Comparison of ENCODE assay signal across 14 cellular contexts in genomic region chr12:123576611-123577010, GRCh38. TPM values are rescaled to one million over a fixed set of nuclear protein-coding genes. Genes with fewer than 3 reads are reported as not detected.
DNase-seq lines count a peak whose midpoint lies in the region; ATAC-seq, FAIRE-seq and TF ChIP-seq lines count a peak whose summit lies in the region.
"Had no signal": no experiment of that assay in that cellular context is flagged by ENCODE, and none has a peak within 500 bp of the region (broad histone marks: within the 10 kb centered on the region; RNA-seq: fewer than 3 reads in every experiment).

No MANE protein-coding gene starts in this region.

- H3K36me3 ChIP-seq in astrocyte (ENCODE audit: insufficient read depth, low read length) (no peaks in the 10 kb centered on the region), breast epithelium (no peaks in the 10 kb centered on the region)

- peaks cover 4% of the 10 kb centered on the region for H3K36me3 Mint-ChIP-seq in astrocyte (ENCODE audit: low read depth, unreplicated experiment)
- no peaks in the 10 kb centered on the region for H3K36me3 Mint-ChIP-seq in activated T-cell treated with anti-CD3 and anti-CD28 coated beads, Interleukin-2, amount 50 U/mL, for 72 hours (ENCODE audit: insufficient read depth in 2 of 2)

- intact Hi-C loops in breast epithelium (cut with DNase I; ENCODE audit: low total_unique reads): no loop called here

- no peaks in the 10 kb centered on the region for H4K20me1 ChIP-seq in astrocyte (ENCODE audit: insufficient read depth, low read length)

- H3K9ac ChIP-seq in astrocyte (ENCODE audit: low read length): no peak overlapping the region

- TF ChIP-seq CTCF in astrocyte (IDR thresholded peaks at IDR 0.05; ENCODE audit: insufficient read depth, low read depth, low read length) (no peak), breast epithelium (IDR thresholded peaks at IDR 0.05) (no peak)

- H3K27me3 Mint-ChIP-seq in astrocyte (ENCODE audit: low read depth, unreplicated experiment): no peaks in the 10 kb centered on the region
- no peaks in the 10 kb centered on the region for H3K27me3 Mint-ChIP-seq in activated T-cell treated with anti-CD3 and anti-CD28 coated beads, Interleukin-2, amount 50 U/mL, for 72 hours (ENCODE audit: low read depth)
- H3K27me3 Mint-ChIP-seq: CD4-positive, alpha-beta T cell had no signal

- H3K27ac ChIP-seq in astrocyte (ENCODE audit: low read depth, low read length) (no peak overlapping the region), breast epithelium (no peak overlapping the region)
- H3K27ac ChIP-seq: C4-2B had no signal

- no peaks in the 10 kb centered on the region for H3K9me3 Mint-ChIP-seq in astrocyte (ENCODE audit: unreplicated experiment)
- no peaks in the 10 kb centered on the region for H3K9me3 Mint-ChIP-seq in activated T-cell treated with anti-CD3 and anti-CD28 coated beads, Interleukin-2, amount 50 U/mL, for 72 hours
- H3K9me3 Mint-ChIP-seq: CD4-positive, alpha-beta T cell had no signal

- TF ChIP-seq POLR2A in breast epithelium (IDR thresholded peaks at IDR 0.05): no peak

- FAIRE-seq in astrocyte (lab: Jason Lieb, UNC): no peak
- FAIRE-seq: HepG2 had no signal

- peaks cover 2% of the 10 kb centered on the region for H3K4me1 Mint-ChIP-seq in astrocyte (ENCODE audit: low read depth, unreplicated experiment)
- H3K4me1 Mint-ChIP-seq in activated T-cell treated with anti-CD3 and anti-CD28 coated beads, Interleukin-2, amount 50 U/mL, for 72 hours (ENCODE audit: low read depth): peaks cover 6% of the 10 kb centered on the region

- peak; percentile 11 for DNase-seq in EH (ENCODE audit: low read depth)
- peak; percentile 19 for DNase-seq in astrocyte (ENCODE audit: low read depth)
- DNase-seq in fibroblast of peridontal ligament (ENCODE audit: extremely low read depth): peak; percentile 46
- DNase-seq in OCI-M1 (lab: John Stamatoyannopoulos, UW): no peak
- no peak for DNase-seq in breast epithelium (ENCODE audit: low spot score in 2 of 2)
- DNase-seq in activated T-cell treated with anti-CD3 and anti-CD28 coated beads, Interleukin-2, amount 50 U/mL, for 72 hours: no peak
- DNase-seq: AML-193; CD4-positive, alpha-beta T cell; DMS153; DMS79; GF-D8 had no signal

- no peaks in the 10 kb centered on the region for H3K79me2 ChIP-seq in astrocyte (ENCODE audit: insufficient read depth, low read length)

- no peaks in the 10 kb centered on the region for H3K9me3 ChIP-seq in astrocyte (ENCODE audit: insufficient read depth, low read depth, low read length)
- no peaks in the 10 kb centered on the region for H3K9me3 ChIP-seq in breast epithelium
- H3K9me3 ChIP-seq: HAP-1 had no signal

- H3K4me3 Mint-ChIP-seq in astrocyte (ENCODE audit: unreplicated experiment): peak overlapping the region; percentile 0
- no peak overlapping the region for H3K4me3 Mint-ChIP-seq in activated T-cell treated with anti-CD3 and anti-CD28 coated beads, Interleukin-2, amount 50 U/mL, for 72 hours
- H3K4me3 Mint-ChIP-seq: CD4-positive, alpha-beta T cell had no signal

- no peak overlapping the region for H3K4me2 ChIP-seq in astrocyte (ENCODE audit: low read length)

- no peak for ATAC-seq in activated T-cell treated with anti-CD3 and anti-CD28 coated beads, Interleukin-2, amount 50 U/mL, for 72 hours (replicated peaks in 1 of 2)
- ATAC-seq: HepG2 had no signal

- H3K27ac Mint-ChIP-seq in astrocyte (ENCODE audit: unreplicated experiment): no peak overlapping the region
- no peak overlapping the region for H3K27ac Mint-ChIP-seq in activated T-cell treated with anti-CD3 and anti-CD28 coated beads, Interleukin-2, amount 50 U/mL, for 72 hours
- H3K27ac Mint-ChIP-seq: CD4-positive, alpha-beta T cell had no signal

- H3K27me3 ChIP-seq in astrocyte (ENCODE audit: insufficient read depth, low read length): no peaks in the 10 kb centered on the region
- H3K27me3 ChIP-seq in breast epithelium: no peaks in the 10 kb centered on the region

- H3K4me1 ChIP-seq in astrocyte (ENCODE audit: insufficient read depth, low read length): no peaks in the 10 kb centered on the region
- H3K4me1 ChIP-seq in breast epithelium: no peaks in the 10 kb centered on the region
- H3K4me1 ChIP-seq: HAP-1 had no signal

- no peak overlapping the region for H2AFZ ChIP-seq in astrocyte (ENCODE audit: low read depth, low read length)

- H3K4me3 ChIP-seq in astrocyte (ENCODE audit: insufficient read depth, low read depth, low read length) (no peak overlapping the region), breast epithelium (no peak overlapping the region)
- H3K4me3 ChIP-seq: HAP-1 had no signal

RNA-seq across cellular contexts. Expression of gene TMED2, which starts 7.7 kb away (rescaled TPM):
- total RNA-seq in astrocyte (284 and 320 TPM in 2 replicates), breast epithelium (100 to 1,000 TPM; 137 to 153 (median 152) TPM)
- 100 to 1,000 TPM; 177 to 192 TPM for total RNA-seq in activated T-cell treated with anti-CD3 and anti-CD28 coated beads, Interleukin-2, amount 50 U/mL, for 72 hours

RNA-seq across cellular contexts. Expression of gene DDX55, which starts 25.3 kb away (rescaled TPM):
- total RNA-seq in astrocyte (17.3 and 20.1 TPM in 2 replicates), breast epithelium (10 to 100 TPM; 17.3 to 36.4 (median 19.7) TPM)
- 10 to 100 TPM; 25.6 to 36.2 TPM for total RNA-seq in activated T-cell treated with anti-CD3 and anti-CD28 coated beads, Interleukin-2, amount 50 U/mL, for 72 hours

RNA-seq across cellular contexts. Expression of gene RILPL1, which starts 43.1 kb away (rescaled TPM):
- total RNA-seq in astrocyte (23.0 and 23.1 TPM in 2 replicates), breast epithelium (10 to 100 TPM; 14.4 to 15.1 (median 14.7) TPM)
- total RNA-seq in activated T-cell treated with anti-CD3 and anti-CD28 coated beads, Interleukin-2, amount 50 U/mL, for 72 hours: 1 to 10 TPM; 5.4 TPM

RNA-seq across cellular contexts. Expression of gene EIF2B1, which starts 56.9 kb away (rescaled TPM):
- total RNA-seq in astrocyte (49.3 and 52.6 TPM in 2 replicates), breast epithelium (100 to 1,000 TPM; 133 to 162 (median 147) TPM)
- total RNA-seq in activated T-cell treated with anti-CD3 and anti-CD28 coated beads, Interleukin-2, amount 50 U/mL, for 72 hours: 10 to 100 TPM; 58.1 to 76.7 TPM

RNA-seq across cellular contexts. Expression of gene GTF2H3, which starts 57.0 kb away (rescaled TPM):
- total RNA-seq in astrocyte (41.2 and 41.8 TPM in 2 replicates), breast epithelium (10 to 100 TPM; 13.0 to 28.1 (median 23.3) TPM)
- total RNA-seq in activated T-cell treated with anti-CD3 and anti-CD28 coated beads, Interleukin-2, amount 50 U/mL, for 72 hours: 10 to 100 TPM; 56.0 to 66.7 TPM

Comparison
In these comparisons a context has a peak if more than half of its experiments do, and no peak if none do; other contexts are left out.
1. DNase-seq: peak in EH (single experiment), astrocyte (single experiment) and fibroblast of peridontal ligament (single experiment); none in OCI-M1 (single experiment), breast epithelium (0 of 2) and activated T-cell treated with anti-CD3 and anti-CD28 coated beads, Interleukin-2, amount 50 U/mL, for 72 hours (0 of 2).